Comparison of ENCODE assay signal across 18 cellular contexts in genomic region chr14:74569387-74569786, GRCh38. TPM values are rescaled to one million over a fixed set of nuclear protein-coding genes. Genes with fewer than 3 reads are reported as not detected.
DNase-seq lines count a peak whose midpoint lies in the region; ATAC-seq and TF ChIP-seq lines count a peak whose summit lies in the region.
"Had no signal": no experiment of that assay in that cellular context is flagged by ENCODE, and none has a peak within 500 bp of the region (broad histone marks: within the 10 kb centered on the region; RNA-seq: fewer than 3 reads in every experiment).

No MANE protein-coding gene starts in this region.

- H3K4me3 Mint-ChIP-seq in endothelial cell (ENCODE audit: unreplicated experiment), result no peak overlapping the region

- H3K27me3 ChIP-seq in adipocyte (replicated peaks; ENCODE audit: control insufficient read depth, insufficient read depth, low read length) (no peaks in the 10 kb centered on the region), esophagus squamous epithelium (no peaks in the 10 kb centered on the region), uterus (no peaks in the 10 kb centered on the region)
- H3K27me3 ChIP-seq: brain microvascular endothelial cell had no signal

- H3K4me1 Mint-ChIP-seq in endothelial cell (ENCODE audit: unreplicated experiment), result peaks cover 2% of the 10 kb centered on the region

- TF ChIP-seq CTCF in esophagus squamous epithelium (IDR thresholded peaks at IDR 0.05), result no peak
- TF ChIP-seq CTCF in uterus (IDR thresholded peaks at IDR 0.05), result no peak
- TF ChIP-seq CTCF in endothelial cell (IDR thresholded peaks at IDR 0.05; ENCODE audit: unreplicated experiment), result no peak

- H3K4me1 ChIP-seq in adipocyte (ENCODE audit: control insufficient read depth, insufficient read depth, low read length) (peaks cover 78% of the 10 kb centered on the region), esophagus squamous epithelium (peaks cover 74 to 99% (median 78%) of the 10 kb centered on the region in 3 donors), uterus (peaks cover 0 to 7% of the 10 kb centered on the region in 2 donors)

- no peak for ATAC-seq in HG02759 (IDR thresholded peaks at IDR 0.05; ENCODE audit: unreplicated experiment)

- no peak overlapping the region for H3K27ac Mint-ChIP-seq in endothelial cell (ENCODE audit: unreplicated experiment)

- no peaks in the 10 kb centered on the region for H3K36me3 Mint-ChIP-seq in endothelial cell (ENCODE audit: low read depth, unreplicated experiment)

- H3K36me3 ChIP-seq in adipocyte (ENCODE audit: control insufficient read depth, insufficient read depth, low read length, severe bottlenecking) (no peaks in the 10 kb centered on the region), esophagus squamous epithelium (no peaks in the 10 kb centered on the region), uterus (no peaks in the 10 kb centered on the region)
- H3K36me3 ChIP-seq: brain microvascular endothelial cell, WERI-Rb-1 had no signal

- DNase-seq in adipocyte (ENCODE audit: low read depth) (no peak), esophagus squamous epithelium (lab: John Stamatoyannopoulos, UW) (no peak), posterior vena cava (ENCODE audit: low spot score) (peak; percentile 25), uterus (no peak), endothelial cell (ENCODE audit: low spot score) (no peak)
- no peak for DNase-seq in stimulated activated CD4-positive, alpha-beta T cell treated with anti-CD3 and anti-CD28 coated beads, Interleukin-2, amount 100 ng/mL, for 24 hours
- DNase-seq: activated gamma-delta T cell treated with Interleukin-2 at 50 U/mL for 16 hours; brain microvascular endothelial cell; effector CD4-positive, alpha-beta T cell; GOT3; NCI-H2029 treated with DMSO at 0.1 percent for 48 hours; NCI-H524 treated with DMSO at 0.1 percent for 48 hours; OCI-M1 had no signal

- H3K9me3 ChIP-seq in adipocyte (ENCODE audit: control insufficient read depth, low read length), result no peaks in the 10 kb centered on the region
- no peaks in the 10 kb centered on the region for H3K9me3 ChIP-seq in esophagus squamous epithelium
- H3K9me3 ChIP-seq in uterus, result no peaks in the 10 kb centered on the region
- H3K9me3 ChIP-seq: mucosa of descending colon had no signal

- H3K9ac ChIP-seq in adipocyte (ENCODE audit: low read length), result peak overlapping the region; percentile 84
- H3K9ac ChIP-seq: parathyroid adenoma had no signal

- no peaks in the 10 kb centered on the region for H3K9me3 Mint-ChIP-seq in endothelial cell (ENCODE audit: unreplicated experiment)

- TF ChIP-seq POLR2A in esophagus squamous epithelium (IDR thresholded peaks at IDR 0.05) (no peak), uterus (IDR thresholded peaks at IDR 0.05) (no peak)

- intact Hi-C loops in esophagus squamous epithelium (cut with DNase I), result no loop called here
- intact Hi-C loops in posterior vena cava (cut with DNase I), result no loop called here
- intact Hi-C loops in uterus (cut with DNase I; ENCODE audit: low total_unique reads), result no loop called here

- 39 to 67% methylated on average over 1 to 2 of the region's 2 CpGs for WGBS in esophagus squamous epithelium, 2 donors

- no peak overlapping the region for H3K4me3 ChIP-seq in adipocyte (ENCODE audit: low read length)
- no peak overlapping the region for H3K4me3 ChIP-seq in esophagus squamous epithelium
- H3K4me3 ChIP-seq in uterus, result no peak overlapping the region
- H3K4me3 ChIP-seq: mucosa of descending colon had no signal

- peak overlapping the region; percentile 75 to 95 (median 90) for H3K27ac ChIP-seq in esophagus squamous epithelium
- H3K27ac ChIP-seq in uterus, result peak overlapping the region; percentile 88 to 93
- H3K27ac ChIP-seq: C4-2B, parathyroid adenoma, WERI-Rb-1 had no signal

- peaks cover 6% of the 10 kb centered on the region for H3K27me3 Mint-ChIP-seq in endothelial cell (ENCODE audit: unreplicated experiment)

RNA-seq across cellular contexts. Expression of gene LTBP2, which starts 42.6 kb away (rescaled TPM):
- 10 to 100 TPM; 10.3 to 41.6 (median 17.0) TPM for total RNA-seq in esophagus squamous epithelium
- 100 to 1,000 TPM; 141 to 168 TPM for total RNA-seq in posterior vena cava
- 10 to 100 TPM; 18.8 to 70.6 (median 35.1) TPM for total RNA-seq in uterus
- 1.9 TPM for total RNA-seq in endothelial cell (ENCODE audit: unreplicated experiment)
